Comparison of ENCODE assay signal across 15 cellular contexts in genomic region chr1:11114966-11115365, GRCh38. TPM values are rescaled to one million over a fixed set of nuclear protein-coding genes. Genes with fewer than 3 reads are reported as not detected.
A peak's percentile ranks its signal among the peaks of the same experiment; 100 is the strongest.
DNase-seq lines count a peak whose midpoint lies in the region; ATAC-seq lines count a peak whose summit lies in the region.
"Had no signal": no experiment of that assay in that cellular context is flagged by ENCODE, and none has a peak within 500 bp of the region (broad histone marks: within the 10 kb centered on the region; RNA-seq: fewer than 3 reads in every experiment).

No MANE protein-coding gene starts in this region.

- no peak for ATAC-seq in activated naive CD4-positive, alpha-beta T cell treated with anti-CD3 and anti-CD28 coated beads, Interleukin-2, amount 50 U/mL, for 72 hours
- no peak for ATAC-seq in activated T-helper 17 cell treated with anti-CD3 and anti-CD28 coated beads, Interleukin-2, amount 50 U/mL, for 72 hours (replicated peaks)
- no peak for ATAC-seq in stimulated activated effector memory CD8-positive, alpha-beta T cell treated with anti-CD3 and anti-CD28 coated beads, Interleukin-12 subunit alpha, Interleukin-12 subunit beta, amount 100 ng/mL, for 72 hours
- ATAC-seq: A549 had no signal

- no peak overlapping the region for H3K4me3 Mint-ChIP-seq in activated naive CD4-positive, alpha-beta T cell treated with anti-CD3 and anti-CD28 coated beads for 36 hours
- H3K4me3 Mint-ChIP-seq in activated T-helper 17 cell treated with anti-CD3 and anti-CD28 coated beads, Interleukin-2, amount 50 U/mL, for 72 hours: no peak overlapping the region
- no peak overlapping the region for H3K4me3 Mint-ChIP-seq in stimulated activated effector memory CD8-positive, alpha-beta T cell treated with anti-CD3 and anti-CD28 coated beads, Interleukin-12 subunit alpha, Interleukin-12 subunit beta, amount 100 ng/mL, for 72 hours
- no peak overlapping the region for H3K4me3 Mint-ChIP-seq in immature natural killer cell
- H3K4me3 Mint-ChIP-seq: CD4-positive, alpha-beta T cell had no signal

- H3K9me3 Mint-ChIP-seq in activated naive CD4-positive, alpha-beta T cell treated with anti-CD3 and anti-CD28 coated beads, Interleukin-2, amount 50 U/mL, for 72 hours: no peaks in the 10 kb centered on the region
- H3K9me3 Mint-ChIP-seq in activated naive CD4-positive, alpha-beta T cell treated with anti-CD3 and anti-CD28 coated beads for 36 hours: no peaks in the 10 kb centered on the region
- no peaks in the 10 kb centered on the region for H3K9me3 Mint-ChIP-seq in activated T-helper 17 cell treated with anti-CD3 and anti-CD28 coated beads, Interleukin-2, amount 50 U/mL, for 72 hours
- no peaks in the 10 kb centered on the region for H3K9me3 Mint-ChIP-seq in stimulated activated effector memory CD8-positive, alpha-beta T cell treated with anti-CD3 and anti-CD28 coated beads, Interleukin-12 subunit alpha, Interleukin-12 subunit beta, amount 100 ng/mL, for 72 hours
- no peaks in the 10 kb centered on the region for H3K9me3 Mint-ChIP-seq in immature natural killer cell
- H3K9me3 Mint-ChIP-seq: CD4-positive, alpha-beta T cell had no signal

- H3K27ac Mint-ChIP-seq in activated naive CD4-positive, alpha-beta T cell treated with anti-CD3 and anti-CD28 coated beads, Interleukin-2, amount 50 U/mL, for 72 hours: peak overlapping the region; percentile 8 to 56
- no peak overlapping the region for H3K27ac Mint-ChIP-seq in activated naive CD4-positive, alpha-beta T cell treated with anti-CD3 and anti-CD28 coated beads for 36 hours
- peak overlapping the region; percentile 17 for H3K27ac Mint-ChIP-seq in activated T-helper 17 cell treated with anti-CD3 and anti-CD28 coated beads, Interleukin-2, amount 50 U/mL, for 72 hours
- peak overlapping the region; percentile 26 for H3K27ac Mint-ChIP-seq in stimulated activated effector memory CD8-positive, alpha-beta T cell treated with anti-CD3 and anti-CD28 coated beads, Interleukin-12 subunit alpha, Interleukin-12 subunit beta, amount 100 ng/mL, for 72 hours
- H3K27ac Mint-ChIP-seq in immature natural killer cell: no peak overlapping the region
- H3K27ac Mint-ChIP-seq: CD4-positive, alpha-beta T cell had no signal

- H3K4me1 Mint-ChIP-seq in activated naive CD4-positive, alpha-beta T cell treated with anti-CD3 and anti-CD28 coated beads for 36 hours (ENCODE audit: low read depth): no peaks in the 10 kb centered on the region
- H3K4me1 Mint-ChIP-seq in activated T-helper 17 cell treated with anti-CD3 and anti-CD28 coated beads, Interleukin-2, amount 50 U/mL, for 72 hours: no peaks in the 10 kb centered on the region
- no peaks in the 10 kb centered on the region for H3K4me1 Mint-ChIP-seq in stimulated activated effector memory CD8-positive, alpha-beta T cell treated with anti-CD3 and anti-CD28 coated beads, Interleukin-12 subunit alpha, Interleukin-12 subunit beta, amount 100 ng/mL, for 72 hours
- no peaks in the 10 kb centered on the region for H3K4me1 Mint-ChIP-seq in immature natural killer cell

- H3K36me3 Mint-ChIP-seq in activated naive CD4-positive, alpha-beta T cell treated with anti-CD3 and anti-CD28 coated beads, Interleukin-2, amount 50 U/mL, for 72 hours: peaks cover 0 to 10% of the 10 kb centered on the region in 2 donors
- H3K36me3 Mint-ChIP-seq in activated naive CD4-positive, alpha-beta T cell treated with anti-CD3 and anti-CD28 coated beads for 36 hours (ENCODE audit: low read depth): peaks cover 29% of the 10 kb centered on the region
- peaks cover 90% of the 10 kb centered on the region for H3K36me3 Mint-ChIP-seq in activated T-helper 17 cell treated with anti-CD3 and anti-CD28 coated beads, Interleukin-2, amount 50 U/mL, for 72 hours (ENCODE audit: low read depth)
- peaks cover 94% of the 10 kb centered on the region for H3K36me3 Mint-ChIP-seq in stimulated activated effector memory CD8-positive, alpha-beta T cell treated with anti-CD3 and anti-CD28 coated beads, Interleukin-12 subunit alpha, Interleukin-12 subunit beta, amount 100 ng/mL, for 72 hours
- peaks cover 15 to 34% (median 20%) of the 10 kb centered on the region in 3 donors for H3K36me3 Mint-ChIP-seq in immature natural killer cell

- intact Hi-C loops in activated naive CD4-positive, alpha-beta T cell treated with anti-CD3 and anti-CD28 coated beads for 36 hours (cut with micrococcal nuclease): no loop called here

- no peaks in the 10 kb centered on the region for H3K27me3 Mint-ChIP-seq in activated naive CD4-positive, alpha-beta T cell treated with anti-CD3 and anti-CD28 coated beads for 36 hours (ENCODE audit: low read depth)
- no peaks in the 10 kb centered on the region for H3K27me3 Mint-ChIP-seq in activated T-helper 17 cell treated with anti-CD3 and anti-CD28 coated beads, Interleukin-2, amount 50 U/mL, for 72 hours
- peaks cover 0 to 2% (median 0%) of the 10 kb centered on the region in 3 donors for H3K27me3 Mint-ChIP-seq in immature natural killer cell (ENCODE audit: low read depth in 3 of 3)
- H3K27me3 Mint-ChIP-seq: CD4-positive, alpha-beta T cell had no signal

- CTCF ChIA-PET in activated naive CD4-positive, alpha-beta T cell treated with anti-CD3 and anti-CD28 coated beads for 36 hours (lab: Charles Lee): no interaction called here

- DNase-seq in NCI-H1105 treated with DMSO at 0.1 percent for 48 hours (lab: John Stamatoyannopoulos, UW) (peak; percentile 20), NCI-H1105 (lab: John Stamatoyannopoulos, UW) (no peak), islet precursor cell (no peak), immature natural killer cell (no peak)
- no peak for DNase-seq in activated naive CD4-positive, alpha-beta T cell treated with anti-CD3 and anti-CD28 coated beads, Interleukin-2, amount 50 U/mL, for 72 hours (ENCODE audit: low spot score in 2 of 2)
- DNase-seq in activated naive CD4-positive, alpha-beta T cell treated with anti-CD3 and anti-CD28 coated beads for 36 hours: no peak
- no peak for DNase-seq in stimulated activated effector memory CD8-positive, alpha-beta T cell treated with anti-CD3 and anti-CD28 coated beads, Interleukin-12 subunit alpha, Interleukin-12 subunit beta, amount 100 ng/mL, for 72 hours (ENCODE audit: low spot score in 2 of 2)
- DNase-seq: AML-193; CD4-positive, alpha-beta T cell; DMS153; DMS79; GDM1; GM23248 had no signal

RNA-seq across cellular contexts. Expression of gene EXOSC10, which starts 15.3 kb away (rescaled TPM):
- total RNA-seq in activated naive CD4-positive, alpha-beta T cell treated with anti-CD3 and anti-CD28 coated beads, Interleukin-2, amount 50 U/mL, for 72 hours: 10 to 100 TPM; 81.1 to 83.3 TPM
- total RNA-seq in activated naive CD4-positive, alpha-beta T cell treated with anti-CD3 and anti-CD28 coated beads for 36 hours: 10 to 100 TPM; 57.9 to 59.3 TPM
- 100 to 1,000 TPM in 1 of 2 donors, 10 to 100 TPM in 1; 69.0 to 102 TPM for total RNA-seq in activated T-helper 17 cell treated with anti-CD3 and anti-CD28 coated beads, Interleukin-2, amount 50 U/mL, for 72 hours
- 10 to 100 TPM; 25.4 to 49.1 (median 27.6) TPM for polyA plus RNA-seq in immature natural killer cell

RNA-seq across cellular contexts. Expression of gene SRM, which starts 55.1 kb away (rescaled TPM):
- 100 to 1,000 TPM; 107 to 148 TPM for total RNA-seq in activated naive CD4-positive, alpha-beta T cell treated with anti-CD3 and anti-CD28 coated beads, Interleukin-2, amount 50 U/mL, for 72 hours
- total RNA-seq in activated naive CD4-positive, alpha-beta T cell treated with anti-CD3 and anti-CD28 coated beads for 36 hours: 100 to 1,000 TPM; 207 to 222 TPM
- total RNA-seq in activated T-helper 17 cell treated with anti-CD3 and anti-CD28 coated beads, Interleukin-2, amount 50 U/mL, for 72 hours: 100 to 1,000 TPM in 1 of 2 donors, 10 to 100 TPM in 1; 83.9 to 225 TPM
- polyA plus RNA-seq in immature natural killer cell: 10 to 100 TPM; 50.6 to 70.3 (median 55.5) TPM

Comparison
In these comparisons a context has a peak if more than half of its experiments do, and no peak if none do; other contexts are left out.
1. H3K27ac Mint-ChIP-seq: peak in activated naive CD4-positive, alpha-beta T cell treated with anti-CD3 and anti-CD28 coated beads, Interleukin-2, amount 50 U/mL, for 72 hours (2 of 2), activated T-helper 17 cell treated with anti-CD3 and anti-CD28 coated beads, Interleukin-2, amount 50 U/mL, for 72 hours (single experiment) and stimulated activated effector memory CD8-positive, alpha-beta T cell treated with anti-CD3 and anti-CD28 coated beads, Interleukin-12 subunit alpha, Interleukin-12 subunit beta, amount 100 ng/mL, for 72 hours (single experiment); none in activated naive CD4-positive, alpha-beta T cell treated with anti-CD3 and anti-CD28 coated beads for 36 hours (single experiment) and immature natural killer cell (0 of 6).